20 cellular contexts compared by ENCODE assay signal in genomic region chr9:121150188-121150587, GRCh38. TPM values are rescaled to one million over a fixed set of nuclear protein-coding genes. Genes with fewer than 3 reads are reported as not detected.
DNase-seq lines count a peak whose midpoint lies in the region; ATAC-seq and TF ChIP-seq lines count a peak whose summit lies in the region.
"Had no signal": no experiment of that assay in that cellular context is flagged by ENCODE, and none has a peak within 500 bp of the region (broad histone marks: within the 10 kb centered on the region; RNA-seq: fewer than 3 reads in every experiment).

No MANE protein-coding gene starts in this region.

- no peaks in the 10 kb centered on the region for H4K20me1 ChIP-seq in GM23338 (replicated peaks; ENCODE audit: insufficient read depth)

- peak overlapping the region; percentile 33 for H3K27ac Mint-ChIP-seq in activated naive CD4-positive, alpha-beta T cell treated with anti-CD3 and anti-CD28 coated beads, Interleukin-2, amount 50 U/mL, for 24 hours
- H3K27ac Mint-ChIP-seq in GM23338: no peak overlapping the region
- H3K27ac Mint-ChIP-seq in activated T-helper 17 cell treated with anti-CD3 and anti-CD28 coated beads, Interleukin-2, amount 50 U/mL, for 72 hours: peak overlapping the region; percentile 31
- peak overlapping the region; percentile 4 for H3K27ac Mint-ChIP-seq in stimulated activated effector memory CD8-positive, alpha-beta T cell treated with anti-CD3 and anti-CD28 coated beads, Interleukin-12 subunit alpha, Interleukin-12 subunit beta, amount 100 ng/mL, for 72 hours

- no peak for DNase-seq in activated naive CD4-positive, alpha-beta T cell treated with anti-CD3 and anti-CD28 coated beads, Interleukin-2, amount 50 U/mL, for 16 hours
- no peak for DNase-seq in GM23338 (ENCODE audit: low spot score)
- DNase-seq in stimulated activated effector memory CD8-positive, alpha-beta T cell treated with anti-CD3 and anti-CD28 coated beads, Interleukin-12 subunit alpha, Interleukin-12 subunit beta, amount 100 ng/mL, for 72 hours (ENCODE audit: low spot score in 2 of 2): no peak
- DNase-seq in A172 (ENCODE audit: low spot score): no peak
- DNase-seq in foreskin fibroblast: no peak
- DNase-seq: C1 segment of cervical spinal cord, COR-L47, DMS 273 treated with DMSO at 0.1 percent for 48 hours, DND-41, GM23248, NCI-H1105 treated with DMSO at 0.1 percent for 48 hours, NCI-H1694 treated with DMSO at 0.1 percent for 48 hours, NCI-H510A, NCI-H774, OCI-M1, Right ventricle myocardium superior had no signal

- no peaks in the 10 kb centered on the region for H3K9me2 ChIP-seq in GM23338 (ENCODE audit: insufficient read depth)

- no peaks in the 10 kb centered on the region for H3K79me2 ChIP-seq in GM23338 (replicated peaks; ENCODE audit: insufficient read depth)

- H3K27ac ChIP-seq in GM23338 (ENCODE audit: low read depth): no peak overlapping the region
- H3K27ac ChIP-seq: GM23248 had no signal

- TF ChIP-seq CTCF in GM23338 (conservative IDR thresholded peaks at IDR 0.05; ENCODE audit: low read depth in 2 of 2) (no peak), foreskin fibroblast (IDR thresholded peaks at IDR 0.05; ENCODE audit: low read depth, low read length) (no peak)

- ATAC-seq in GM23338: peak; percentile 84
- no peak for ATAC-seq in activated T-helper 17 cell treated with anti-CD3 and anti-CD28 coated beads, Interleukin-2, amount 50 U/mL, for 72 hours (replicated peaks)
- ATAC-seq in stimulated activated effector memory CD8-positive, alpha-beta T cell treated with anti-CD3 and anti-CD28 coated beads, Interleukin-12 subunit alpha, Interleukin-12 subunit beta, amount 100 ng/mL, for 72 hours: no peak
- ATAC-seq in GM21825 (IDR thresholded peaks at IDR 0.05; ENCODE audit: unreplicated experiment): no peak
- ATAC-seq: K562 had no signal

- no peaks in the 10 kb centered on the region for H3K27me3 Mint-ChIP-seq in activated naive CD4-positive, alpha-beta T cell treated with anti-CD3 and anti-CD28 coated beads, Interleukin-2, amount 50 U/mL, for 24 hours
- H3K27me3 Mint-ChIP-seq in GM23338 (ENCODE audit: insufficient read depth, low read depth, poor library complexity): no peaks in the 10 kb centered on the region
- H3K27me3 Mint-ChIP-seq in activated T-helper 17 cell treated with anti-CD3 and anti-CD28 coated beads, Interleukin-2, amount 50 U/mL, for 72 hours: no peaks in the 10 kb centered on the region

- no peaks in the 10 kb centered on the region for H3K27me3 ChIP-seq in GM23338 (ENCODE audit: insufficient read depth)

- H3F3A ChIP-seq in GM23338 (replicated peaks; ENCODE audit: low read depth): no peaks in the 10 kb centered on the region

- H3K36me3 ChIP-seq in GM23338 (ENCODE audit: insufficient read depth): no peaks in the 10 kb centered on the region

- H3K4me2 ChIP-seq in GM23338: no peak overlapping the region

- no peak overlapping the region for H2AFZ ChIP-seq in GM23338
- H2AFZ ChIP-seq: GM23248 had no signal

- H3K4me3 ChIP-seq in GM23338 (no peak overlapping the region), foreskin fibroblast (ENCODE audit: low read depth in 1 of 2, low read length in 2 of 2) (no peak overlapping the region)
- H3K4me3 ChIP-seq: GM23248, K562 had no signal

- no peaks in the 10 kb centered on the region for H3K4me1 ChIP-seq in GM23338 (ENCODE audit: insufficient read depth)

- peaks cover 24% of the 10 kb centered on the region for H3K36me3 Mint-ChIP-seq in activated naive CD4-positive, alpha-beta T cell treated with anti-CD3 and anti-CD28 coated beads, Interleukin-2, amount 50 U/mL, for 24 hours
- H3K36me3 Mint-ChIP-seq in GM23338 (ENCODE audit: low read depth): peaks cover 15% of the 10 kb centered on the region; the same call in 2 of the 3 replicates
- H3K36me3 Mint-ChIP-seq in activated T-helper 17 cell treated with anti-CD3 and anti-CD28 coated beads, Interleukin-2, amount 50 U/mL, for 72 hours (ENCODE audit: low read depth): peaks cover 96% of the 10 kb centered on the region
- peaks cover 98% of the 10 kb centered on the region for H3K36me3 Mint-ChIP-seq in stimulated activated effector memory CD8-positive, alpha-beta T cell treated with anti-CD3 and anti-CD28 coated beads, Interleukin-12 subunit alpha, Interleukin-12 subunit beta, amount 100 ng/mL, for 72 hours

- no peak overlapping the region for H3K4me3 Mint-ChIP-seq in activated naive CD4-positive, alpha-beta T cell treated with anti-CD3 and anti-CD28 coated beads, Interleukin-2, amount 50 U/mL, for 24 hours
- H3K4me3 Mint-ChIP-seq in GM23338: no peak overlapping the region
- no peak overlapping the region for H3K4me3 Mint-ChIP-seq in activated T-helper 17 cell treated with anti-CD3 and anti-CD28 coated beads, Interleukin-2, amount 50 U/mL, for 72 hours
- no peak overlapping the region for H3K4me3 Mint-ChIP-seq in stimulated activated effector memory CD8-positive, alpha-beta T cell treated with anti-CD3 and anti-CD28 coated beads, Interleukin-12 subunit alpha, Interleukin-12 subunit beta, amount 100 ng/mL, for 72 hours

- no peaks in the 10 kb centered on the region for H3K9me3 Mint-ChIP-seq in activated naive CD4-positive, alpha-beta T cell treated with anti-CD3 and anti-CD28 coated beads, Interleukin-2, amount 50 U/mL, for 24 hours
- H3K9me3 Mint-ChIP-seq in GM23338: no peaks in the 10 kb centered on the region
- no peaks in the 10 kb centered on the region for H3K9me3 Mint-ChIP-seq in activated T-helper 17 cell treated with anti-CD3 and anti-CD28 coated beads, Interleukin-2, amount 50 U/mL, for 72 hours
- H3K9me3 Mint-ChIP-seq in stimulated activated effector memory CD8-positive, alpha-beta T cell treated with anti-CD3 and anti-CD28 coated beads, Interleukin-12 subunit alpha, Interleukin-12 subunit beta, amount 100 ng/mL, for 72 hours: no peaks in the 10 kb centered on the region

- H3K4me1 Mint-ChIP-seq in activated naive CD4-positive, alpha-beta T cell treated with anti-CD3 and anti-CD28 coated beads, Interleukin-2, amount 50 U/mL, for 24 hours: peaks cover 24% of the 10 kb centered on the region
- H3K4me1 Mint-ChIP-seq in GM23338: peaks cover 15% of the 10 kb centered on the region
- H3K4me1 Mint-ChIP-seq in activated T-helper 17 cell treated with anti-CD3 and anti-CD28 coated beads, Interleukin-2, amount 50 U/mL, for 72 hours: peaks cover 23% of the 10 kb centered on the region
- H3K4me1 Mint-ChIP-seq in stimulated activated effector memory CD8-positive, alpha-beta T cell treated with anti-CD3 and anti-CD28 coated beads, Interleukin-12 subunit alpha, Interleukin-12 subunit beta, amount 100 ng/mL, for 72 hours: peaks cover 25% of the 10 kb centered on the region

RNA-seq across cellular contexts. Expression of gene RAB14, which starts 51.5 kb away (rescaled TPM):
- 29.7 and 31.0 TPM in 2 replicates for total RNA-seq in GM23338 (2014; rRNA removed; shearing (Covaris generic))
- 21.1 and 22.8 TPM in 2 replicates for polyA plus RNA-seq in GM23338 (2016; fragmentation: Nextera tagmentation; extraction: Ambion mirVana)
- 10 to 100 TPM; 45.4 to 66.4 TPM for total RNA-seq in activated T-helper 17 cell treated with anti-CD3 and anti-CD28 coated beads, Interleukin-2, amount 50 U/mL, for 72 hours
- 39.4 and 39.5 TPM in 2 replicates for total RNA-seq in A172 (2014; rRNA removed; shearing (Covaris generic))
